In genomic region chr17:65047939-65048338, GRCh38 we compare ENCODE assay signal across 1 cellular context.
A peak's percentile ranks its signal among the peaks of the same experiment; 100 is the strongest.
TF ChIP-seq lines count a peak whose summit lies in the region.

No MANE protein-coding gene starts in this region.

TF ChIP-seq in K562, 482 proteins besides CTCF, POLR2A, EP300 and RAD21 (continued from another document):
- TF ChIP-seq ZSCAN29 (IDR thresholded peaks at IDR 0.05): no peak
- TF ChIP-seq HES1 (IDR thresholded peaks at IDR 0.05; ENCODE audit: low read depth): no peak
- TF ChIP-seq GABPA (tag; conservative IDR thresholded peaks at IDR 0.05; ENCODE audit: low read depth): 0 out of 2 replicates have a peak, but pooled peaks have one; percentile 15
- TF ChIP-seq XRCC5 (IDR thresholded peaks at IDR 0.05; ENCODE audit: low read depth, low read length): no peak
- TF ChIP-seq MAFK (IDR thresholded peaks at IDR 0.05; ENCODE audit: low read length): peak; percentile 58
TF ChIP-seq in K562: peak in this region for 6.
